In the genomic region with DNA sequence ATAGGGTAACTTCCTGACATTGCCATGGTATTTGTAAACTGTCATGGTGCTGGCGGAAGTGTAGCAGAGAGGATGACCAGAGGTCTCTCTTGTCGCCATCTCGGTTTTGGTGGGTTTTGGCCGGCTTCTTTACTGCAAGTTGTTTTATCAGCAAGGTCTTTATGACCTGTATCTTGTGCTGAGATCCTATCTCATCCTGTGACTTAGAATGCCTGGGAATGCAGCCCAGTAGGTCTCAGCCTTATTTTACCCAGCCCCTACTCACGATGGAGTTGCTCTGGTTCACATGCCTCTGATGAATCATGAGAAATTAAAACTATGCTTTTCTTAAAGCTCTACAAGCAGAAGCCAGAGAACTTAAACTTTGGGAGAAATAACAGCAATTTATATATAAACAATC, we compare ENCODE assay signal across 21 cellular contexts.
"Had no signal": no experiment of that assay in that cellular context is flagged by ENCODE, and none has a peak within 500 bp of the region (broad histone marks: within the 10 kb centered on the region; RNA-seq: fewer than 3 reads in every experiment).

No MANE protein-coding gene starts in this region.

- H3K27ac ChIP-seq: ascending aorta, coronary artery, foreskin keratinocyte, prostate gland, right lobe of liver, spleen had no signal

- ATAC-seq: activated T-cell treated with anti-CD3 and anti-CD28 coated beads, Interleukin-2, amount 50 U/mL, for 72 hours; foreskin keratinocyte; left lobe of liver; natural killer cell; right lobe of liver had no signal

- DNase-seq: activated CD4-positive, alpha-beta memory T cell treated with anti-CD3 and anti-CD28 coated beads, Interleukin-2, amount 10 ng/mL, durations not matched to agents 7 days and 5 days; activated CD8-positive, alpha-beta memory T cell treated with anti-CD3 and anti-CD28 coated beads, Interleukin-2, amount 50 U/mL, for 4 hours; activated gamma-delta T cell treated with Interleukin-2 at 50 U/mL for 16 hours; activated naive CD8-positive, alpha-beta T cell treated with anti-CD3 and anti-CD28 coated beads for 36 hours; activated T-cell treated with anti-CD3 and anti-CD28 coated beads, Interleukin-2, amount 50 U/mL, for 72 hours; caudate nucleus; effector memory CD4-positive, alpha-beta T cell; erythroblast; mammary epithelial cell; natural killer cell; right lobe of liver; spleen; stimulated activated CD4-positive, alpha-beta T cell treated with anti-CD3 and anti-CD28 coated beads, Interleukin-2, amount 100 ng/mL, for 24 hours; stimulated activated naive CD4-positive, alpha-beta T cell treated with Interleukin-2 at 50 U/mL for 16 hours had no signal

- H3K4me3 ChIP-seq: ascending aorta, coronary artery, prostate gland, right lobe of liver, spleen had no signal

- H3K4me1 ChIP-seq: ascending aorta, prostate gland, right lobe of liver, spleen had no signal

- H3K4me3 Mint-ChIP-seq: activated CD4-positive, alpha-beta memory T cell treated with anti-CD3 and anti-CD28 coated beads, Interleukin-2, amount 10 ng/mL, durations not matched to agents 7 days and 5 days; activated naive CD8-positive, alpha-beta T cell treated with anti-CD3 and anti-CD28 coated beads for 36 hours; activated T-cell treated with anti-CD3 and anti-CD28 coated beads, Interleukin-2, amount 50 U/mL, for 72 hours; natural killer cell; T-helper 2 cell treated with Interferon-gamma antibody and Interleukin-4, amounts not matched to agents 5 μg/mL and 100 μg/mL, for 36 hours had no signal

- FAIRE-seq: islet of Langerhans had no signal

- H3K9me3 ChIP-seq: ascending aorta, prostate gland, right lobe of liver, spleen had no signal

- H3K27me3 ChIP-seq: ascending aorta, foreskin keratinocyte, right lobe of liver, spleen had no signal

- H3K9me3 Mint-ChIP-seq: activated CD4-positive, alpha-beta memory T cell treated with anti-CD3 and anti-CD28 coated beads, Interleukin-2, amount 10 ng/mL, durations not matched to agents 7 days and 5 days; activated naive CD8-positive, alpha-beta T cell treated with anti-CD3 and anti-CD28 coated beads for 36 hours; activated T-cell treated with anti-CD3 and anti-CD28 coated beads, Interleukin-2, amount 50 U/mL, for 72 hours; natural killer cell; T-helper 2 cell treated with Interferon-gamma antibody and Interleukin-4, amounts not matched to agents 5 μg/mL and 100 μg/mL, for 36 hours had no signal

- H3K27ac Mint-ChIP-seq: activated CD4-positive, alpha-beta memory T cell treated with anti-CD3 and anti-CD28 coated beads, Interleukin-2, amount 10 ng/mL, durations not matched to agents 7 days and 5 days; activated naive CD8-positive, alpha-beta T cell treated with anti-CD3 and anti-CD28 coated beads for 36 hours; activated T-cell treated with anti-CD3 and anti-CD28 coated beads, Interleukin-2, amount 50 U/mL, for 72 hours; natural killer cell; T-helper 2 cell treated with Interferon-gamma antibody and Interleukin-4, amounts not matched to agents 5 μg/mL and 100 μg/mL, for 36 hours had no signal

- H3K27me3 Mint-ChIP-seq: activated naive CD8-positive, alpha-beta T cell treated with anti-CD3 and anti-CD28 coated beads for 36 hours had no signal

- H3K36me3 ChIP-seq: ascending aorta, prostate gland, right lobe of liver, spleen had no signal

- H3K36me3 Mint-ChIP-seq: activated naive CD8-positive, alpha-beta T cell treated with anti-CD3 and anti-CD28 coated beads for 36 hours; natural killer cell had no signal
